ENCODE assay signal across 17 cellular contexts in the genomic region with DNA sequence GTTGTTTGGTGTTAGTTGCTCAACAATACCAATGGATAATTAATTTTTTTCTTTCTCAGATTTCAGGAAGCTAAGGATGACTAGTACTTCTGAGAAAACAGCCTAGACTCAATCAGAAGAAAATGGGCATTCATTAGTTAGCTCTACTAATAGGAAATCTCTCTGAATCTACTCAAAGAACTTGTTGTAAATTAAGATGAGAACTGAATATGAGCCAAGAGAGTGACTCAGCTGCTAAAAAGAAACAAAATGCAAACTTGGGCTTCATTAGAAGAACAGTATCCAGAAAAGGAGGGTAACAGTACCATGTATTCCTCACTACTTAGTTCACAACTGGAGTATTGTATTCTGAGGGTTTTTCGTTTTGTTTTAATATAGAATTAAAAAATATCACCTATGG. TPM values are rescaled to one million over a fixed set of nuclear protein-coding genes. Genes with fewer than 3 reads are reported as not detected.
DNase-seq lines count a peak whose midpoint lies in the region; ATAC-seq and TF ChIP-seq lines count a peak whose summit lies in the region.
"Had no signal": no experiment of that assay in that cellular context is flagged by ENCODE, and none has a peak within 500 bp of the region (broad histone marks: within the 10 kb centered on the region; RNA-seq: fewer than 3 reads in every experiment).

No MANE protein-coding gene starts in this region.

- CTCF ChIA-PET in T-cell (lab: Charles Lee): no interaction called here

- H3K4me1 ChIP-seq in right lobe of liver: peaks cover 0 to 41% (median 15%) of the 10 kb centered on the region in 4 donors

- H3K4me3 Mint-ChIP-seq in T-cell: no peak overlapping the region
- H3K4me3 Mint-ChIP-seq: activated B cell treated with CpG ODN at 0.5 μM for 24 hours, mesothelial cell of epicardium had no signal

- peaks cover 13% of the 10 kb centered on the region for H3K36me3 Mint-ChIP-seq in T-cell
- H3K36me3 Mint-ChIP-seq: mesothelial cell of epicardium had no signal

- H3K36me3 ChIP-seq in right lobe of liver: no peaks in the 10 kb centered on the region

- H3K27me3 Mint-ChIP-seq in T-cell: no peaks in the 10 kb centered on the region
- H3K27me3 Mint-ChIP-seq: activated B cell treated with CpG ODN at 0.5 μM for 24 hours, progenitor cell of endocrine pancreas had no signal

- H3K4me3 ChIP-seq in right lobe of liver: no peak overlapping the region
- H3K4me3 ChIP-seq: SJCRH30, testis had no signal

- no peaks in the 10 kb centered on the region for H3K27me3 ChIP-seq in right lobe of liver
- H3K27me3 ChIP-seq: SJCRH30, testis had no signal

- no peak for TF ChIP-seq POLR2A in right lobe of liver (IDR thresholded peaks at IDR 0.05)

- DNase-seq in NCI-H446 treated with DMSO at 0.1 percent for 48 hours (lab: John Stamatoyannopoulos, UW) (peak; percentile 13), NCI-H446 (lab: John Stamatoyannopoulos, UW) (no peak), T-cell (no peak), pulmonary artery endothelial cell (ENCODE audit: low read depth, low spot score) (peak; percentile 15), right lobe of liver (no peak)
- no peak for DNase-seq in stimulated activated CD4-positive, alpha-beta T cell treated with anti-CD3 and anti-CD28 coated beads, Interleukin-4, amount 100 ng/mL, for 4 hours
- DNase-seq: activated B cell treated with CpG ODN at 0.5 μM for 24 hours; activated effector memory CD4-positive, alpha-beta T cell treated with Interleukin-2 at 50 U/mL for 16 hours; NCI-H1436; NCI-H82; SJCRH30; testis had no signal

- POLR2A ChIA-PET in T-cell (lab: Charles Lee): no interaction called here

- ATAC-seq in T-cell (replicated peaks in 1 of 4) (no peak), esophagus mucosa (peak; percentile 22), GM18867 (IDR thresholded peaks at IDR 0.05; ENCODE audit: unreplicated experiment) (no peak), right lobe of liver (no peak)

- peak overlapping the region; percentile 89 to 94 for H3K27ac Mint-ChIP-seq in T-cell
- H3K27ac Mint-ChIP-seq: activated B cell treated with CpG ODN at 0.5 μM for 24 hours, mesothelial cell of epicardium, progenitor cell of endocrine pancreas had no signal

- H3K4me1 Mint-ChIP-seq in T-cell: peaks cover 92 to 94% (median 93%) of the 10 kb centered on the region in 3 donors

- intact Hi-C loops in right lobe of liver (cut with DNase I): no loop called here

- no peak overlapping the region for H3K27ac ChIP-seq in right lobe of liver
- H3K27ac ChIP-seq: 22Rv1, SJCRH30 had no signal

- no peaks in the 10 kb centered on the region for H3K9me3 Mint-ChIP-seq in T-cell
- H3K9me3 Mint-ChIP-seq: activated B cell treated with CpG ODN at 0.5 μM for 24 hours, mesothelial cell of epicardium had no signal

- no peaks in the 10 kb centered on the region for H3K9me3 ChIP-seq in right lobe of liver
- H3K9me3 ChIP-seq: SJCRH30, testis had no signal

- TF ChIP-seq CTCF in right lobe of liver (IDR thresholded peaks at IDR 0.05): no peak

- WGBS in right lobe of liver (ENCODE audit: insufficient coverage, low coverage, low lambda C conversion rate, missing lambda C conversion rate): 0% methylated on average over 1 of the region's 1 CpG

RNA-seq across cellular contexts. Expression of gene FOXJ3, which starts 12.5 kb away (rescaled TPM):
- total RNA-seq in T-cell (10 to 100 TPM; 71.4 to 87.7 (median 77.8) TPM), esophagus mucosa (20.6 TPM), pulmonary artery endothelial cell (12.4 and 16.1 TPM in 2 replicates), right lobe of liver (10 to 100 TPM; 12.1 to 18.4 (median 14.5) TPM)

RNA-seq across cellular contexts. Expression of gene RIMKLA, which starts 58.0 kb away (rescaled TPM):
- total RNA-seq in T-cell: under 1 TPM in 4 of 5 donors, not detected in 1; 0.06 to 0.35 (median 0.15) TPM
- total RNA-seq in esophagus mucosa: 0.08 TPM
- total RNA-seq in pulmonary artery endothelial cell: 0.04 and 0.07 TPM in 2 replicates
- under 1 TPM; 0.02 to 0.95 (median 0.15) TPM for total RNA-seq in right lobe of liver

Comparison
In these comparisons a context has a peak if more than half of its experiments do, and no peak if none do; other contexts are left out.
1. DNase-seq: peak in NCI-H446 treated with DMSO at 0.1 percent for 48 hours (single experiment) and pulmonary artery endothelial cell (single experiment); none in NCI-H446 (0 of 2), T-cell (0 of 34), stimulated activated CD4-positive, alpha-beta T cell treated with anti-CD3 and anti-CD28 coated beads, Interleukin-4, amount 100 ng/mL, for 4 hours (0 of 2) and right lobe of liver (0 of 3).